In genomic region chr11:117559698-117560097, GRCh38 we compare ENCODE assay signal across 2 cellular contexts.
TF ChIP-seq lines count a peak whose summit lies in the region.

No MANE protein-coding gene starts in this region.

TF ChIP-seq in GM23338, 12 proteins besides CTCF, POLR2A, EP300 and RAD21 (continued from another document):
- TF ChIP-seq POLR2AphosphoS5 (IDR thresholded peaks at IDR 0.05; ENCODE audit: low read depth) (no peak), NANOG (IDR thresholded peaks at IDR 0.05; ENCODE audit: borderline replicate concordance) (no peak), CREB1 (CRISPR knock-in tag; IDR thresholded peaks at IDR 0.05; ENCODE audit: low read depth) (no peak), ZNF462 (CRISPR knock-in tag; IDR thresholded peaks at IDR 0.05) (no peak)
TF ChIP-seq in GM23338: peak in this region for 0.

TF ChIP-seq in WTC11, 78 proteins besides CTCF, POLR2A, EP300 and RAD21 (continued from another document):
- TF ChIP-seq FOXP4 (CRISPR knock-in tag; IDR thresholded peaks at IDR 0.05), result no peak
- no peak for TF ChIP-seq ZNF423 (CRISPR knock-in tag; IDR thresholded peaks at IDR 0.05)
- no peak for TF ChIP-seq STAT6 (CRISPR knock-in tag; conservative IDR thresholded peaks at IDR 0.05; ENCODE audit: low read depth)
- no peak for TF ChIP-seq JAZF1 (CRISPR knock-in tag; IDR thresholded peaks at IDR 0.05)
- no peak for TF ChIP-seq PREB (CRISPR knock-in tag; IDR thresholded peaks at IDR 0.05; ENCODE audit: borderline replicate concordance)
- no peak for TF ChIP-seq MXD4 (CRISPR knock-in tag; IDR thresholded peaks at IDR 0.05; ENCODE audit: borderline replicate concordance)
- no peak for TF ChIP-seq NFATC4 (CRISPR knock-in tag; IDR thresholded peaks at IDR 0.05)
- TF ChIP-seq SMAD3 (CRISPR knock-in tag; IDR thresholded peaks at IDR 0.05; ENCODE audit: borderline replicate concordance), result no peak
- TF ChIP-seq GRHL2 (CRISPR knock-in tag; IDR thresholded peaks at IDR 0.05; ENCODE audit: insufficient replicate concordance, severe bottlenecking), result no peak
- TF ChIP-seq ZNF396 (CRISPR knock-in tag; IDR thresholded peaks at IDR 0.05; ENCODE audit: borderline replicate concordance), result no peak
- TF ChIP-seq ETV6 (CRISPR knock-in tag; IDR thresholded peaks at IDR 0.05), result no peak
- no peak for TF ChIP-seq TP53 (CRISPR knock-in tag; IDR thresholded peaks at IDR 0.05)
- TF ChIP-seq GTF2I (CRISPR knock-in tag; conservative IDR thresholded peaks at IDR 0.05), result no peak
- no peak for TF ChIP-seq CREM (CRISPR knock-in tag; IDR thresholded peaks at IDR 0.05)
- no peak for TF ChIP-seq ZNF281 (CRISPR knock-in tag; IDR thresholded peaks at IDR 0.05)
